8 cellular contexts compared by ENCODE assay signal in the genomic region with DNA sequence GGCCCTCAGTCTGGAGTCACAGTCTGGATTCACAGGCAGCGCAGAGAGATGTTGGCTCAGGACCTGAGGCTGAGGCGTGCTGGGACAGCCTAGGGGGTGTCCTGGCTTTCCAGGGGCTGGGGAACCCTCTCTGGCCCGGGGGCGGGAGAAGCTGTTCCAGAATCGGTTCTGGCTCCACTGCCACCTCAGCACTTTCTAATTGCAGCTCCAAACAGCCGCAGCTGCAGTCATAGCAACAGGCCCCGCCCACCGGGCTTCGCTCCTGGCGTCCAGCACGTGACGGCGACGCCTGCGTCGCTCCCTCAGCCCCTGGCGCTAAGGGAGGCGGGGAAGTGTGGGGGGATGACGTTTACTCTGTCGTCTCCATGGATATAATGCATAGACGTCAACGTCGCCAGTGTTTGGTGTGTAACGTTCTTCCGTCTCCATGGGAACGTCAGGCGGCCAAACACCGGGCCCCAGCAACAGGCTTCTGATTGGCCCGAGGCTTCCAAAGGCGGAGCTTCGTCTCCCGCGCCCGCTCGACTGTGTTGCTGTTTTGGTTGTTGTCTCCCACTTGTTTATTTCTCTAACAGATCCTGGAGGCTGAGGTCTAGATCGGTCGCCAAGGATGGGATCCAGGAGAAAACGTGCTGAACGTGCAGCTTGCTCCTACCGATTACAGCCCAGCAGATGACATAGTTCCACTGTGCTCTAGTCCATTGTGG. TPM values are rescaled to one million over a fixed set of nuclear protein-coding genes. Genes with fewer than 3 reads are reported as not detected.
A peak's percentile ranks its signal among the peaks of the same experiment; 100 is the strongest.
DNase-seq lines count a peak whose midpoint lies in the region; ATAC-seq and TF ChIP-seq lines count a peak whose summit lies in the region.

No MANE protein-coding gene starts in this region.

- peaks cover 39% of the 10 kb centered on the region for H3K4me1 ChIP-seq in PC-3 (ENCODE audit: insufficient read depth, low read length)

- TF ChIP-seq CTCF in PC-3 (conservative IDR thresholded peaks at IDR 0.05; ENCODE audit: low read depth, low read length): no peak

- no TSS peak for BruUV-seq in PC-3 (replicated peaks; lab: Mats Ljungman, UMichigan)

- peak overlapping the region; percentile 64 for H3K4me3 ChIP-seq in Jurkat, Clone E6-1 (ENCODE audit: low read length)
- peak overlapping the region; percentile 65 for H3K4me3 ChIP-seq in PC-3 (ENCODE audit: low read length)

- H3K4me2 ChIP-seq in PC-3 (ENCODE audit: low read length): peak overlapping the region; percentile 90

- no peaks in the 10 kb centered on the region for H3K36me3 ChIP-seq in PC-3 (ENCODE audit: low read depth, low read length)

- POLR2A ChIA-PET in PC-3 (lab: Charles Lee; ENCODE audit: unreplicated experiment): interaction anchor here (0.5 to 1.0 kb wide), 5 partner anchors 20 to 136 kb away, joined by 4 to 17 read pairs (median 5); a partner anchor contains a TSS

- H3K79me2 ChIP-seq in PC-3 (ENCODE audit: low read length): no peaks in the 10 kb centered on the region

- CTCF ChIA-PET in PC-3 (lab: Charles Lee): no interaction called here

- H3K9me3 Mint-ChIP-seq in activated T-cell treated with anti-CD3 and anti-CD28 coated beads, Interleukin-2, amount 50 U/mL, for 4 hours: no peaks in the 10 kb centered on the region

- peak overlapping the region; percentile 73 for H3K27ac ChIP-seq in PC-3 (ENCODE audit: low read length)

- no peaks in the 10 kb centered on the region for H3K9me2 ChIP-seq in PC-3 (replicated peaks; ENCODE audit: low read length)

- intact Hi-C loops in PC-3 (cut with micrococcal nuclease): loop anchor here (1.0 kb wide), 2 partner anchors 18 to 35 kb away; no protein-coding TSS in a partner anchor

- peak; percentile 92 for TF ChIP-seq POLR2A in erythroblast (IDR thresholded peaks at IDR 0.05; ENCODE audit: low read length)

- no peaks in the 10 kb centered on the region for H3K9me3 ChIP-seq in PC-3 (ENCODE audit: low read length)

- peak; percentile 95 for ATAC-seq in GM21717 (IDR thresholded peaks at IDR 0.05; ENCODE audit: unreplicated experiment)
- peak; percentile 82 for ATAC-seq in PC-3
- ATAC-seq in activated T-cell treated with anti-CD3 and anti-CD28 coated beads, Interleukin-2, amount 50 U/mL, for 4 hours: peak; percentile 99 to 100

- DNase-seq in DMS 273 treated with DMSO at 0.1 percent for 48 hours (lab: John Stamatoyannopoulos, UW) (peak; percentile 99), PC-3 (peak; percentile 98), erythroblast (lab: John Stamatoyannopoulos, UW) (peak; percentile 99 to 100), mucosa of gallbladder (ENCODE audit: low spot score) (peak; percentile 99)
- peak; percentile 99 for DNase-seq in Jurkat, Clone E6-1 (ENCODE audit: low read depth, low spot score)
- DNase-seq in activated T-cell treated with anti-CD3 and anti-CD28 coated beads, Interleukin-2, amount 50 U/mL, for 4 hours: peak; percentile 100
- peak; percentile 99 for DNase-seq in stimulated activated CD8-positive, alpha-beta memory T cell treated with anti-CD3 and anti-CD28 coated beads, Interleukin-4, amount 100 ng/mL, for 24 hours (ENCODE audit: low read depth)

- H3K9ac ChIP-seq in PC-3 (ENCODE audit: low read length): peak overlapping the region; percentile 74

- H3K4me3 Mint-ChIP-seq in activated T-cell treated with anti-CD3 and anti-CD28 coated beads, Interleukin-2, amount 50 U/mL, for 4 hours: peak overlapping the region; percentile 79

- no peaks in the 10 kb centered on the region for H4K20me1 ChIP-seq in PC-3 (ENCODE audit: low read length)

- no peaks in the 10 kb centered on the region for H3F3A ChIP-seq in PC-3 (ENCODE audit: low read length, unreplicated experiment)

- no peaks in the 10 kb centered on the region for H3K36me3 Mint-ChIP-seq in activated T-cell treated with anti-CD3 and anti-CD28 coated beads, Interleukin-2, amount 50 U/mL, for 4 hours (ENCODE audit: insufficient read depth)

- H3K27me3 ChIP-seq in PC-3 (ENCODE audit: low read length): no peaks in the 10 kb centered on the region

- H2AFZ ChIP-seq in PC-3 (ENCODE audit: low read length): peak overlapping the region; percentile 90

- H3K27me3 Mint-ChIP-seq in activated T-cell treated with anti-CD3 and anti-CD28 coated beads, Interleukin-2, amount 50 U/mL, for 4 hours (ENCODE audit: low read depth): peaks cover 5% of the 10 kb centered on the region

- peaks cover 38% of the 10 kb centered on the region for H3K4me1 Mint-ChIP-seq in activated T-cell treated with anti-CD3 and anti-CD28 coated beads, Interleukin-2, amount 50 U/mL, for 4 hours (ENCODE audit: low read depth)

RNA-seq across cellular contexts. Expression of a gene that starts 19.7 kb away (rescaled TPM):
- polyA plus RNA-seq in Jurkat, Clone E6-1 (2012; ENCODE audit: insufficient read depth, insufficient read length): 1.4 TPM
- total RNA-seq in PC-3 (2014; rRNA removed): 99.2 and 103 TPM in 2 replicates
- 10 to 100 TPM; 16.8 to 19.5 (median 18.1) TPM for total RNA-seq in activated T-cell treated with anti-CD3 and anti-CD28 coated beads, Interleukin-2, amount 50 U/mL, for 4 hours
- 165 TPM for total RNA-seq in mucosa of gallbladder

Comparison
In these comparisons a context has a peak if more than half of its experiments do, and no peak if none do; other contexts are left out.
1. Peak in every context shown above with its lines: DNase-seq, ATAC-seq, H3K4me3 ChIP-seq and H3K27ac ChIP-seq.